In the genomic region with DNA sequence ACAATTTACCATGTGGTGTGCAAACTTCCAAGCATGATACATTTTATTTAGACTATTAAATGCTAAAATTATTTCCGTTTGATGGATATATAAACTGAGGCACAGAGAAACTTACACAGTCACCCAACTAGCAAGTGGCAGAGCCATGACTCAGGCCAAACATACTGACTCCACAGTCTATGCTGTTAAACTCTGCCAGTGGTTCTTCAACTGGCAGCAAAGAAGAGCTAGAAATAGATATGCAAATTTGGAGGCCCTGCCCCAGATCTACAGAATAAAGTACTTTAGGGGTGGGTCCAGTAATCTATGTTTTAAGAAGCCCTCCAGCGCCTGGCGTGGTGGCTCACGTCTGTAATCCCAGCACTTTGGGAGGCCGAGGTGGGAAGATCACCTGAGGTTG, we compare ENCODE assay signal across 23 cellular contexts.
"Had no signal": no experiment of that assay in that cellular context is flagged by ENCODE, and none has a peak within 500 bp of the region (broad histone marks: within the 10 kb centered on the region; RNA-seq: fewer than 3 reads in every experiment).

No MANE protein-coding gene starts in this region.

- H3K9me3 Mint-ChIP-seq: activated naive CD8-positive, alpha-beta T cell treated with anti-CD3 and anti-CD28 coated beads, Interleukin-2, amount 10 ng/mL, durations not matched to agents 7 days and 5 days; activated T-cell treated with anti-CD3 and anti-CD28 coated beads, Interleukin-2, amount 50 U/mL, for 4 hours; immature natural killer cell; nephron had no signal

- H3K4me1 Mint-ChIP-seq: nephron had no signal

- H3K27me3 ChIP-seq: left lung, neutrophil, ovary, stomach, suprapubic skin, tibial nerve had no signal

- H3K27ac Mint-ChIP-seq: activated naive CD8-positive, alpha-beta T cell treated with anti-CD3 and anti-CD28 coated beads, Interleukin-2, amount 10 ng/mL, durations not matched to agents 7 days and 5 days; nephron had no signal

- H3K27ac ChIP-seq: left lung, neutrophil, ovary, prostate gland, stomach, suprapubic skin, tibial nerve had no signal

- DNase-seq: activated CD4-positive, alpha-beta T cell treated with anti-CD3 and anti-CD28 coated beads, Interleukin-2, amount 50 U/mL, for 4 hours; activated CD8-positive, alpha-beta memory T cell treated with anti-CD3 and anti-CD28 coated beads for 24 hours; activated CD8-positive, alpha-beta memory T cell treated with anti-CD3 and anti-CD28 coated beads, Interleukin-2, amount 50 U/mL, for 4 hours; activated naive CD4-positive, alpha-beta T cell treated with Interleukin-2 at 50 U/mL for 16 hours; activated naive CD8-positive, alpha-beta T cell treated with anti-CD3 and anti-CD28 coated beads, Interleukin-2, amount 10 ng/mL, durations not matched to agents 7 days and 5 days; activated T-cell treated with anti-CD3 and anti-CD28 coated beads, Interleukin-2, amount 50 U/mL, for 4 hours; amygdala; caudate nucleus; dermis blood vessel endothelial cell; effector CD8-positive, alpha-beta T cell; erythroblast; foreskin fibroblast; immature natural killer cell; left lung; ovary; stimulated activated CD4-positive, alpha-beta T cell treated with anti-CD3 and anti-CD28 coated beads, Interleukin-12 subunit alpha, Interleukin-12 subunit beta, amount 100 ng/mL, for 4 hours; stomach; T-helper 9 cell had no signal

- H3K27me3 Mint-ChIP-seq: activated naive CD8-positive, alpha-beta T cell treated with anti-CD3 and anti-CD28 coated beads, Interleukin-2, amount 10 ng/mL, durations not matched to agents 7 days and 5 days had no signal

- H3K4me1 ChIP-seq: prostate gland, suprapubic skin, tibial nerve had no signal

- H3K4me3 Mint-ChIP-seq: activated naive CD8-positive, alpha-beta T cell treated with anti-CD3 and anti-CD28 coated beads, Interleukin-2, amount 10 ng/mL, durations not matched to agents 7 days and 5 days; activated T-cell treated with anti-CD3 and anti-CD28 coated beads, Interleukin-2, amount 50 U/mL, for 4 hours; immature natural killer cell; nephron had no signal

- ATAC-seq: activated T-cell treated with anti-CD3 and anti-CD28 coated beads, Interleukin-2, amount 50 U/mL, for 4 hours; left lung had no signal

- H3K4me3 ChIP-seq: left lung, ovary, prostate gland, stomach, suprapubic skin, tibial nerve had no signal

- H3K9me3 ChIP-seq: left lung, neutrophil, ovary, prostate gland, stomach, suprapubic skin, tibial nerve had no signal

- H3K36me3 ChIP-seq: neutrophil, ovary, prostate gland, stomach, suprapubic skin had no signal
